ENCODE assay signal across 36 cellular contexts in genomic region chr22:46119093-46119728, GRCh38. TPM values are rescaled to one million over a fixed set of nuclear protein-coding genes. Genes with fewer than 3 reads are reported as not detected.
DNase-seq lines count a peak whose midpoint lies in the region; ATAC-seq, FAIRE-seq and TF ChIP-seq lines count a peak whose summit lies in the region.
"Had no signal": no experiment of that assay in that cellular context is flagged by ENCODE, and none has a peak within 500 bp of the region (broad histone marks: within the 10 kb centered on the region; RNA-seq: fewer than 3 reads in every experiment).

No MANE protein-coding gene starts in this region.

- H2AFZ ChIP-seq in HepG2 (ENCODE audit: low read length) (no peak overlapping the region), H9 (ENCODE audit: low read length) (no peak overlapping the region)

- no peak overlapping the region for H3T11ph ChIP-seq in H9 (ENCODE audit: low read length)

- H3K27ac ChIP-seq in HepG2 (ENCODE audit: extremely low read length, insufficient read depth, low read length), result no peak overlapping the region
- no peak overlapping the region for H3K27ac ChIP-seq in right lobe of liver
- peak overlapping the region in 3 of 4 donors; percentile 16 to 48 (median 41) for H3K27ac ChIP-seq in sigmoid colon
- H3K27ac ChIP-seq in H9 (ENCODE audit: insufficient read length, low read depth, low read length), result no peak overlapping the region
- H3K27ac ChIP-seq: SK-N-MC, thoracic aorta had no signal

- no peaks in the 10 kb centered on the region for H4K20me1 ChIP-seq in HepG2 (ENCODE audit: insufficient read depth, low read length)
- no peaks in the 10 kb centered on the region for H4K20me1 ChIP-seq in H9 (ENCODE audit: control insufficient read depth, insufficient read depth, insufficient read length)

- POLR2A ChIA-PET in HepG2 (lab: Yijun Ruan, JAX), result interaction anchor here (0.6 kb wide), 1 partner anchor 123 kb away, joined by 4 read pairs; no protein-coding TSS in a partner anchor
- POLR2A ChIA-PET in activated CD4-positive, alpha-beta T cell treated with anti-CD3 and anti-CD28 coated beads, Interleukin-2, amount 10 ng/mL, durations not matched to agents 7 days and 5 days (lab: Charles Lee), result no interaction called here

- H3K9ac ChIP-seq in HepG2 (ENCODE audit: insufficient read depth, low read depth, low read length) (no peak overlapping the region), H9 (ENCODE audit: extremely low read depth, insufficient read length, low read length) (no peak overlapping the region)

- peaks cover 0 to 4% of the 10 kb centered on the region in 2 donors for H3K4me1 Mint-ChIP-seq in effector memory CD8-positive, alpha-beta T cell (ENCODE audit: low read depth in 2 of 2)
- peaks cover 4% of the 10 kb centered on the region for H3K4me1 Mint-ChIP-seq in activated CD4-positive, alpha-beta T cell treated with anti-CD3 and anti-CD28 coated beads, Interleukin-2, amount 10 ng/mL, durations not matched to agents 7 days and 5 days
- H3K4me1 Mint-ChIP-seq in H9, result peaks cover 0 to 5% of the 10 kb centered on the region in 2 experiments; a peak in 1 of 4 replicates

- no peak overlapping the region for H3K23ac ChIP-seq in H9 (ENCODE audit: insufficient read length, low read depth, low read length)

- H4K8ac ChIP-seq in H9 (replicated peaks; ENCODE audit: insufficient read length, low read depth, low read length), result no peak overlapping the region

- H3K27me3 ChIP-seq in HepG2 (ENCODE audit: control insufficient read depth in 1 of 2, insufficient read depth in 2 of 2, low read length in 2 of 2) (peaks cover 4 to 55% of the 10 kb centered on the region in 2 experiments; a peak in 4 of 5 replicates), right lobe of liver (no peaks in the 10 kb centered on the region), sigmoid colon (no peaks in the 10 kb centered on the region), H9 (ENCODE audit: insufficient read depth, low read length) (no peaks in the 10 kb centered on the region)
- H3K27me3 ChIP-seq: ascending aorta, esophagus muscularis mucosa, left lung had no signal

- H3K4me2 ChIP-seq in HepG2 (ENCODE audit: low read depth, low read length) (no peak overlapping the region), H9 (ENCODE audit: insufficient read depth, insufficient read length, low read length) (no peak overlapping the region)
- H3K4me2 ChIP-seq: A549 had no signal

- no peak overlapping the region for H3K56ac ChIP-seq in H9 (ENCODE audit: insufficient read length, low read depth, low read length)

- TF ChIP-seq EP300 in HepG2 (IDR thresholded peaks at IDR 0.05; ENCODE audit: low read depth in 2 of 2, low read length in 2 of 2) (no peak), HepG2 (CRISPR knock-in tag; IDR thresholded peaks at IDR 0.05; ENCODE audit: borderline replicate concordance) (no peak), sigmoid colon (IDR thresholded peaks at IDR 0.05) (no peak)

- no peak overlapping the region for H2BK12ac ChIP-seq in H9 (ENCODE audit: insufficient read length, low read depth, low read length)

- H3K36me3 ChIP-seq in HepG2 (replicated peaks in 1 of 2; ENCODE audit: control insufficient read depth in 1 of 2, insufficient read depth in 2 of 2, low read length in 2 of 2), result no peaks in the 10 kb centered on the region
- H3K36me3 ChIP-seq in right lobe of liver, result no peaks in the 10 kb centered on the region
- no peaks in the 10 kb centered on the region for H3K36me3 ChIP-seq in sigmoid colon
- H3K36me3 ChIP-seq: ascending aorta, thoracic aorta had no signal

- no peak overlapping the region; a peak in 1 of 6 replicates for H3K4me3 ChIP-seq in HepG2 (replicated peaks in 1 of 3; ENCODE audit: insufficient read depth in 1 of 3, low read depth in 2 of 3, low read length in 3 of 3)
- H3K4me3 ChIP-seq in right lobe of liver, result no peak overlapping the region
- no peak overlapping the region for H3K4me3 ChIP-seq in sigmoid colon
- H3K4me3 ChIP-seq: A549, ascending aorta, esophagus muscularis mucosa, K562, left lung, SK-N-MC, spleen, thoracic aorta had no signal

- H3K4ac ChIP-seq in H9 (ENCODE audit: low read depth, low read length), result no peak overlapping the region

- TF ChIP-seq CTCF in HepG2 (CRISPR knock-in tag; IDR thresholded peaks at IDR 0.05) (no peak), right lobe of liver (IDR thresholded peaks at IDR 0.05) (no peak), sigmoid colon (IDR thresholded peaks at IDR 0.05) (no peak), H9 (conservative IDR thresholded peaks at IDR 0.05) (no peak)

- no peaks in the 10 kb centered on the region for H3K36me3 Mint-ChIP-seq in effector memory CD8-positive, alpha-beta T cell (ENCODE audit: insufficient read depth)
- H3K36me3 Mint-ChIP-seq in activated CD4-positive, alpha-beta T cell treated with anti-CD3 and anti-CD28 coated beads, Interleukin-2, amount 10 ng/mL, durations not matched to agents 7 days and 5 days (ENCODE audit: low read depth), result no peaks in the 10 kb centered on the region
- no peaks in the 10 kb centered on the region for H3K36me3 Mint-ChIP-seq in H9 (ENCODE audit: insufficient read depth in 1 of 3, low read depth in 3 of 3)
- H3K36me3 Mint-ChIP-seq: activated naive CD8-positive, alpha-beta T cell treated with anti-CD3 and anti-CD28 coated beads for 36 hours; CD8-positive, alpha-beta memory T cell; natural killer cell; stimulated activated memory B cell treated with anti-CD40 and anti-IgM and Interleukin-4, amounts not matched to agents 10 μg/mL and 1 μg/mL and 100 μg/mL, for 72 hours had no signal

- H4K91ac ChIP-seq in H9 (ENCODE audit: insufficient read length, low read depth, low read length), result no peak overlapping the region

- H2BK5ac ChIP-seq in H9 (ENCODE audit: insufficient read length, low read length), result no peak overlapping the region

- H3K27me3 Mint-ChIP-seq in effector memory CD8-positive, alpha-beta T cell, result no peaks in the 10 kb centered on the region
- H3K27me3 Mint-ChIP-seq in activated CD4-positive, alpha-beta T cell treated with anti-CD3 and anti-CD28 coated beads, Interleukin-2, amount 10 ng/mL, durations not matched to agents 7 days and 5 days, result no peaks in the 10 kb centered on the region
- peaks cover 6% of the 10 kb centered on the region for H3K27me3 Mint-ChIP-seq in H9 (ENCODE audit: low read depth)
- H3K27me3 Mint-ChIP-seq: activated CD4-positive, alpha-beta T cell treated with anti-CD3 and anti-CD28 coated beads for 36 hours; activated naive CD8-positive, alpha-beta T cell treated with anti-CD3 and anti-CD28 coated beads for 36 hours; CD8-positive, alpha-beta memory T cell had no signal

- TF ChIP-seq POLR2A in HepG2 (IDR thresholded peaks at IDR 0.05; ENCODE audit: insufficient read depth in 1 of 2, low read depth in 2 of 2, low read length in 2 of 2) (no peak), right lobe of liver (IDR thresholded peaks at IDR 0.05) (no peak), sigmoid colon (IDR thresholded peaks at IDR 0.05) (no peak)

- intact Hi-C loops in HepG2 (cut with micrococcal nuclease; ENCODE audit: unreplicated experiment) (no loop called here), right lobe of liver (cut with DNase I) (loop anchor here in 1 of 2 donors (5.0 kb wide), 1 partner anchor 112 kb away; no protein-coding TSS in a partner anchor), sigmoid colon (cut with DNase I) (loop anchor here (10.0 kb wide), 1 partner anchor 444 kb away; the partner anchor contains the start of gene ATXN10)

- H3K9me3 ChIP-seq in HepG2 (ENCODE audit: low read length) (no peaks in the 10 kb centered on the region), right lobe of liver (no peaks in the 10 kb centered on the region), sigmoid colon (no peaks in the 10 kb centered on the region), H9 (ENCODE audit: control insufficient read depth, low read depth, low read length) (no peaks in the 10 kb centered on the region)
- H3K9me3 ChIP-seq: A549, ascending aorta, esophagus muscularis mucosa, left lung, spleen, thoracic aorta had no signal

- H3K18ac ChIP-seq in H9 (ENCODE audit: insufficient read length, low read depth, low read length), result no peak overlapping the region

- no peak overlapping the region for H3K4me3 Mint-ChIP-seq in effector memory CD8-positive, alpha-beta T cell
- no peak overlapping the region for H3K4me3 Mint-ChIP-seq in activated CD4-positive, alpha-beta T cell treated with anti-CD3 and anti-CD28 coated beads, Interleukin-2, amount 10 ng/mL, durations not matched to agents 7 days and 5 days
- no peak overlapping the region for H3K4me3 Mint-ChIP-seq in H9
- H3K4me3 Mint-ChIP-seq: activated CD4-positive, alpha-beta T cell treated with anti-CD3 and anti-CD28 coated beads for 36 hours; activated naive CD8-positive, alpha-beta T cell treated with anti-CD3 and anti-CD28 coated beads for 36 hours; CD8-positive, alpha-beta memory T cell; dendritic cell treated with granulocyte-macrophage colony-stimulating factor and Interleukin-4, amounts not matched to agents 40 ng/mL and 50 ng/mL, for 4 days; natural killer cell; stimulated activated memory B cell treated with anti-CD40 and anti-IgM and Interleukin-4, amounts not matched to agents 10 μg/mL and 1 μg/mL and 100 μg/mL, for 72 hours; T-helper 2 cell treated with Interferon-gamma antibody and Interleukin-4, amounts not matched to agents 5 μg/mL and 100 μg/mL, for 36 hours had no signal

- in situ Hi-C loops in HepG2 (cut with HindIII; ENCODE audit: extremely low pct_ligation_motif_present, low pct_unique_long_range_greater_than_20kb), result loop anchor here (25.0 kb wide), 1 partner anchor 482 kb away; no protein-coding TSS in a partner anchor

- H2BK15ac ChIP-seq in H9 (ENCODE audit: low read depth, low read length), result no peak overlapping the region

- H3K27ac Mint-ChIP-seq in effector memory CD8-positive, alpha-beta T cell, result peak overlapping the region; percentile 28 to 66
- H3K27ac Mint-ChIP-seq in activated CD4-positive, alpha-beta T cell treated with anti-CD3 and anti-CD28 coated beads, Interleukin-2, amount 10 ng/mL, durations not matched to agents 7 days and 5 days, result no peak overlapping the region
- H3K27ac Mint-ChIP-seq in H9, result peak overlapping the region in 1 of 3 experiments; percentile 34; a peak in 1 of 7 replicates
- H3K27ac Mint-ChIP-seq: activated CD4-positive, alpha-beta T cell treated with anti-CD3 and anti-CD28 coated beads for 36 hours; activated naive CD8-positive, alpha-beta T cell treated with anti-CD3 and anti-CD28 coated beads for 36 hours; dendritic cell treated with granulocyte-macrophage colony-stimulating factor and Interleukin-4, amounts not matched to agents 40 ng/mL and 50 ng/mL, for 4 days; stimulated activated memory B cell treated with anti-CD40 and anti-IgM and Interleukin-4, amounts not matched to agents 10 μg/mL and 1 μg/mL and 100 μg/mL, for 72 hours had no signal

- CTCF ChIA-PET in HepG2 (lab: Yijun Ruan, JAX; ENCODE audit: low intra/inter-chr PET ratio, low total read pairs), result interaction anchor here (3.9 kb wide), 1 partner anchor 124 kb away, joined by 86 read pairs; no protein-coding TSS in a partner anchor
- CTCF ChIA-PET in activated CD4-positive, alpha-beta T cell treated with anti-CD3 and anti-CD28 coated beads, Interleukin-2, amount 10 ng/mL, durations not matched to agents 7 days and 5 days (lab: Charles Lee), result interaction anchor here (0.6 to 7.5 kb wide), 2 partner anchors 113 to 216 kb away, joined by 3 to 70 read pairs; partner anchors contain the start of gene TRMU

- no peak overlapping the region for H2AK5ac ChIP-seq in H9 (ENCODE audit: insufficient read length, low read length)

- H3K79me2 ChIP-seq in HepG2 (ENCODE audit: insufficient read depth, low read length), result no peaks in the 10 kb centered on the region
- no peaks in the 10 kb centered on the region for H3K79me2 ChIP-seq in H9 (ENCODE audit: insufficient read depth, low read length)

- H2BK120ac ChIP-seq in H9 (ENCODE audit: low read depth, low read length, poor library complexity, severe bottlenecking), result no peak overlapping the region

- no peak for TF ChIP-seq RAD21 in HepG2 (CRISPR knock-in tag; IDR thresholded peaks at IDR 0.05)

- WGBS in HepG2 (ENCODE audit: low lambda C conversion rate), result 10% methylated on average over 2 of the region's 12 CpGs
- 33% methylated on average over 1 of the region's 12 CpGs for WGBS in right lobe of liver (ENCODE audit: insufficient coverage, low coverage, low lambda C conversion rate, missing lambda C conversion rate)
- WGBS in sigmoid colon, 2 donors, result 64 to 67% methylated on average over 12 of the region's 12 CpGs
- WGBS in H9 (ENCODE audit: extremely low coverage, insufficient read length, low lambda C conversion rate), result no CpG with 5 or more reads among the region's 12 CpGs

- no peak overlapping the region for H3K14ac ChIP-seq in H9 (ENCODE audit: insufficient read depth, low read length)

- H3K23me2 ChIP-seq in H9 (ENCODE audit: insufficient read length, low read depth, low read length, poor library complexity, severe bottlenecking), result no peaks in the 10 kb centered on the region

- H3K9me3 Mint-ChIP-seq in effector memory CD8-positive, alpha-beta T cell, result no peaks in the 10 kb centered on the region
- H3K9me3 Mint-ChIP-seq in activated CD4-positive, alpha-beta T cell treated with anti-CD3 and anti-CD28 coated beads, Interleukin-2, amount 10 ng/mL, durations not matched to agents 7 days and 5 days, result no peaks in the 10 kb centered on the region
- H3K9me3 Mint-ChIP-seq in H9, result no peaks in the 10 kb centered on the region
- H3K9me3 Mint-ChIP-seq: activated naive CD8-positive, alpha-beta T cell treated with anti-CD3 and anti-CD28 coated beads for 36 hours; CD8-positive, alpha-beta memory T cell; dendritic cell treated with granulocyte-macrophage colony-stimulating factor and Interleukin-4, amounts not matched to agents 40 ng/mL and 50 ng/mL, for 4 days; natural killer cell; stimulated activated memory B cell treated with anti-CD40 and anti-IgM and Interleukin-4, amounts not matched to agents 10 μg/mL and 1 μg/mL and 100 μg/mL, for 72 hours; T-helper 2 cell treated with Interferon-gamma antibody and Interleukin-4, amounts not matched to agents 5 μg/mL and 100 μg/mL, for 36 hours had no signal

- H3K79me1 ChIP-seq in H9 (ENCODE audit: insufficient read depth, low read depth, low read length, poor library complexity, severe bottlenecking), result no peaks in the 10 kb centered on the region

- ATAC-seq in HepG2 (no peak), right lobe of liver (no peak)
- no peak for ATAC-seq in effector memory CD8-positive, alpha-beta T cell (replicated peaks)
- ATAC-seq: A549; activated CD4-positive, alpha-beta T cell treated with anti-CD3 and anti-CD28 coated beads for 36 hours; natural killer cell; stimulated activated memory B cell treated with anti-CD40 and anti-IgM and Interleukin-4, amounts not matched to agents 10 μg/mL and 1 μg/mL and 100 μg/mL, for 72 hours had no signal

- H3K4me1 ChIP-seq in HepG2 (ENCODE audit: insufficient read depth, low read length) (peaks cover 46% of the 10 kb centered on the region), right lobe of liver (peaks cover 0 to 18% (median 7%) of the 10 kb centered on the region in 4 donors), sigmoid colon (peaks cover 0 to 54% (median 44%) of the 10 kb centered on the region in 4 donors), H9 (ENCODE audit: insufficient read depth, low read length) (no peaks in the 10 kb centered on the region)

- H4K5ac ChIP-seq in H9 (ENCODE audit: insufficient read length, low read depth, low read length), result no peak overlapping the region

- DNase-seq in HepG2 (ENCODE audit: low spot score), result no peak
- DNase-seq in right lobe of liver, result no peak
- no peak for DNase-seq in effector memory CD8-positive, alpha-beta T cell
- DNase-seq in sigmoid colon, result no peak
- DNase-seq in activated CD4-positive, alpha-beta T cell treated with anti-CD3 and anti-CD28 coated beads, Interleukin-2, amount 10 ng/mL, durations not matched to agents 7 days and 5 days, result no peak
- DNase-seq in NCI-H2196 (lab: John Stamatoyannopoulos, UW; ENCODE audit: unreplicated experiment), result no peak
- DNase-seq in SHP77 (lab: John Stamatoyannopoulos, UW), result no peak
- DNase-seq in H9, result no peak
- DNase-seq: activated CD4-positive, alpha-beta T cell treated with anti-CD3 and anti-CD28 coated beads for 36 hours; activated effector memory CD4-positive, alpha-beta T cell treated with anti-CD3 and anti-CD28 coated beads, Interleukin-2, amount 50 U/mL, for 16 hours; activated naive CD8-positive, alpha-beta T cell treated with anti-CD3 and anti-CD28 coated beads for 36 hours; activated T-cell treated with anti-CD3 and anti-CD28 coated beads, Interleukin-2, amount 50 U/mL, for 1 hour; AML-193; CD8-positive, alpha-beta memory T cell; central memory CD4-positive, alpha-beta T cell; DMS 273 treated with DMSO at 0.1 percent for 48 hours; midbrain; natural killer cell; NCI-H1436 treated with DMSO at 0.1 percent for 48 hours; NCI-H446 treated with DMSO at 0.1 percent for 48 hours; NCI-H82; retina; spleen; stimulated activated CD4-positive, alpha-beta T cell treated with anti-CD3 and anti-CD28 coated beads, Interleukin-4, amount 100 ng/mL, for 24 hours had no signal

- H2BK20ac ChIP-seq in H9 (ENCODE audit: low read depth, low read length, poor library complexity, severe bottlenecking), result no peak overlapping the region

- FAIRE-seq in HepG2 (lab: Jason Lieb, UNC), result no peak
- FAIRE-seq: A549, GM12891, islet of Langerhans had no signal

- no TSS peak for BruUV-seq in HepG2 (replicated peaks; lab: Mats Ljungman, UMichigan)

RNA-seq across cellular contexts. Expression of gene PPARA, which starts 31.1 kb away (rescaled TPM):
- total RNA-seq in HepG2 (2016; rRNA removed; fragmentation: Illumina TruSeq; extraction: Trizol), result 24.7 and 32.0 TPM in 2 replicates
- total RNA-seq in HepG2 (2016; cell fraction: cytosol; rRNA removed; fragmentation: Illumina TruSeq; extraction: Trizol; ENCODE audit: low read depth), result 25.2 and 27.4 TPM in 2 replicates
- 25.2 and 26.2 TPM in 2 replicates for total RNA-seq in HepG2 (2016; cell fraction: insoluble cytoplasmic fraction; rRNA removed; fragmentation: Illumina TruSeq; extraction: Trizol)
- total RNA-seq in HepG2 (2016; cell fraction: membrane; rRNA removed; fragmentation: Illumina TruSeq; extraction: Trizol), result 42.1 and 44.8 TPM in 2 replicates
- 16.8 and 21.1 TPM in 2 replicates for total RNA-seq in HepG2 (2016; cell fraction: nucleus; rRNA removed; fragmentation: Illumina TruSeq; extraction: Trizol)
- 16.6 and 18.2 TPM in 2 replicates for polyA plus RNA-seq in HepG2 (2011; rRNA removed)
- polyA plus RNA-seq in HepG2 (2011; cell fraction: cytosol; rRNA removed), result 14.0 and 14.5 TPM in 2 replicates
- 11.7 and 12.6 TPM in 2 replicates for polyA plus RNA-seq in HepG2 (2011; cell fraction: nucleus; rRNA removed)
- 20.9 and 22.5 TPM in 2 replicates for polyA plus RNA-seq in HepG2 (2012)
- polyA plus RNA-seq in HepG2 (2016; cell fraction: cytosol; fragmentation: Illumina TruSeq; extraction: Trizol; ENCODE audit: low read depth), result 26.1 and 26.5 TPM in 2 replicates
- 15.3 and 15.6 TPM in 2 replicates for polyA plus RNA-seq in HepG2 (2016; cell fraction: insoluble cytoplasmic fraction; fragmentation: Illumina TruSeq; extraction: Trizol; ENCODE audit: low read depth)
- 29.1 and 30.3 TPM in 2 replicates for polyA plus RNA-seq in HepG2 (2016; cell fraction: membrane; fragmentation: Illumina TruSeq; extraction: Trizol; ENCODE audit: low read depth)
- 21.2 and 21.4 TPM in 2 replicates for polyA plus RNA-seq in HepG2 (2016; cell fraction: nucleus; fragmentation: Illumina TruSeq; extraction: Trizol; ENCODE audit: insufficient read depth, low read depth)
- polyA minus RNA-seq in HepG2 (2011; rRNA and poly(A)+ RNA removed; ENCODE audit: low replicate concordance), result 7.8 and 47.2 TPM in 2 replicates
- 23.7 and 30.1 TPM in 2 replicates for polyA minus RNA-seq in HepG2 (2011; cell fraction: cytosol; rRNA and poly(A)+ RNA removed)
- 30.8 and 34.2 TPM in 2 replicates for polyA minus RNA-seq in HepG2 (2011; cell fraction: nucleus; rRNA and poly(A)+ RNA removed)
- total RNA-seq in right lobe of liver, result 100 to 1,000 TPM in 3 of 6 experiments, 10 to 100 TPM in 3; 64.4 to 152 (median 95.1) TPM
- total RNA-seq in sigmoid colon, result 10 to 100 TPM; 16.6 to 21.4 (median 20.6) TPM
- polyA plus RNA-seq in sigmoid colon, result 10 to 100 TPM in 2 of 3 donors, 1 to 10 TPM in 1; 7.8 to 22.7 (median 12.0) TPM
- total RNA-seq in activated CD4-positive, alpha-beta T cell treated with anti-CD3 and anti-CD28 coated beads, Interleukin-2, amount 10 ng/mL, durations not matched to agents 7 days and 5 days, result 1 to 10 TPM; 9.5 to 9.7 TPM
- total RNA-seq in H9 (2021), result 7.3 and 7.4 TPM in 2 replicates

Comparison
In these comparisons a context has a peak if more than half of its experiments do, and no peak if none do; other contexts are left out.
1. H3K27ac ChIP-seq: peak in sigmoid colon (3 of 4); none in HepG2 (single experiment), right lobe of liver (0 of 3) and H9 (single experiment).